26 cellular contexts compared by ENCODE assay signal in the genomic region with DNA sequence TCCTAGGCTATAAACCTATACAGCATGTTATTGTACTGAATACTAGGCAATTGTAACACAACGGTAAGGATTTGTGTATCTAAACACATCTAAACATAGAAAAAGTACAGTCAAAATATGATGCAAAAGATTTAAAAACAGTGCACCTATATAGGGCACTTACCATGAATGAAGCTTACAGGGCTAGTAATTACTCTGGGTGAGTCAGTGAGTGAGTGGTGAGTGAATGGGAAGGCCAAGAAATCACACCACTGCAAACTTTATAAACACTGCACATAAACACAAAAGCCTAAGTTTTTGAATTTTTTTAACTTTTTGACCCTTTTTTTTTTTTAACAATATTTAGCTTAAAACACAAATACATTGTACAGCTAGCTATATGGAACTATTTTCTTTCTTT.
"Had no signal": no experiment of that assay in that cellular context is flagged by ENCODE, and none has a peak within 500 bp of the region (broad histone marks: within the 10 kb centered on the region; RNA-seq: fewer than 3 reads in every experiment).

No MANE protein-coding gene starts in this region.

- H3K9ac ChIP-seq: neural progenitor cell had no signal

- H3K9me3 Mint-ChIP-seq: activated naive CD8-positive, alpha-beta T cell treated with anti-CD3 and anti-CD28 coated beads, Interleukin-2, amount 50 U/mL, for 24 hours; activated T-cell treated with anti-CD3 and anti-CD28 coated beads, Interleukin-2, amount 50 U/mL, for 4 hours; dendritic cell treated with granulocyte-macrophage colony-stimulating factor and Interleukin-4, amounts not matched to agents 40 ng/mL and 50 ng/mL, for 4 days; mesothelial cell of epicardium; neural progenitor cell had no signal

- ATAC-seq: activated naive CD8-positive, alpha-beta T cell treated with anti-CD3 and anti-CD28 coated beads, Interleukin-2, amount 50 U/mL, for 24 hours; activated T-cell treated with anti-CD3 and anti-CD28 coated beads, Interleukin-2, amount 50 U/mL, for 4 hours; body of pancreas; gastrocnemius medialis; heart left ventricle; left lung; naive thymus-derived CD8-positive, alpha-beta T cell; stimulated activated naive CD8-positive, alpha-beta T cell treated with anti-CD3 and anti-CD28 coated beads, Interleukin-15, Interleukin-2, amounts not matched to agents 100 U/mL and 50 U/mL, for 24 hours; T-helper 17 cell had no signal

- DNase-seq: activated CD4-positive, alpha-beta T cell treated with anti-CD3 and anti-CD28 coated beads for 4 hours; activated CD4-positive, alpha-beta T cell treated with anti-CD3 and anti-CD28 coated beads, Interleukin-2, amount 50 U/mL, for 48 hours; activated CD4-positive, CD25-positive, alpha-beta regulatory T cell; activated CD8-positive, alpha-beta memory T cell treated with anti-CD3 and anti-CD28 coated beads, Interleukin-2, amount 50 U/mL, for 48 hours; activated naive CD4-positive, alpha-beta T cell treated with anti-CD3 and anti-CD28 coated beads, Interleukin-2, amount 50 U/mL, for 16 hours; activated naive CD8-positive, alpha-beta T cell treated with anti-CD3 and anti-CD28 coated beads, Interleukin-2, amount 50 U/mL, for 24 hours; activated T-cell treated with anti-CD3 and anti-CD28 coated beads, Interleukin-2, amount 50 U/mL, for 4 hours; anterior cingulate cortex; body of pancreas; effector CD4-positive, alpha-beta T cell; erythroblast; gastrocnemius medialis; heart left ventricle; left lung; naive thymus-derived CD8-positive, alpha-beta T cell; retina; sigmoid colon; stimulated activated CD4-positive, alpha-beta T cell treated with anti-CD3 and anti-CD28 coated beads, Interleukin-4, amount 100 ng/mL, for 24 hours; stimulated activated naive CD8-positive, alpha-beta T cell treated with anti-CD3 and anti-CD28 coated beads, Interleukin-15, Interleukin-2, amounts not matched to agents 100 U/mL and 50 U/mL, for 24 hours; SW 1271; T-helper 17 cell; upper lobe of left lung had no signal

- H3K4me1 Mint-ChIP-seq: activated naive CD8-positive, alpha-beta T cell treated with anti-CD3 and anti-CD28 coated beads, Interleukin-2, amount 50 U/mL, for 24 hours; naive thymus-derived CD8-positive, alpha-beta T cell; T-helper 17 cell had no signal

- H3K36me3 ChIP-seq: gastrocnemius medialis, heart left ventricle, left lung, neural progenitor cell, sigmoid colon, upper lobe of left lung had no signal

- H2AFZ ChIP-seq: neural progenitor cell had no signal

- H3K4me1 ChIP-seq: body of pancreas, left lung had no signal

- H3K4me3 Mint-ChIP-seq: activated naive CD8-positive, alpha-beta T cell treated with anti-CD3 and anti-CD28 coated beads, Interleukin-2, amount 50 U/mL, for 24 hours; activated T-cell treated with anti-CD3 and anti-CD28 coated beads, Interleukin-2, amount 50 U/mL, for 4 hours; dendritic cell treated with granulocyte-macrophage colony-stimulating factor and Interleukin-4, amounts not matched to agents 40 ng/mL and 50 ng/mL, for 4 days; mesothelial cell of epicardium; naive thymus-derived CD8-positive, alpha-beta T cell; neural progenitor cell; T-helper 17 cell had no signal

- H3K27ac Mint-ChIP-seq: activated naive CD8-positive, alpha-beta T cell treated with anti-CD3 and anti-CD28 coated beads, Interleukin-2, amount 50 U/mL, for 24 hours; dendritic cell treated with granulocyte-macrophage colony-stimulating factor and Interleukin-4, amounts not matched to agents 40 ng/mL and 50 ng/mL, for 4 days; mesothelial cell of epicardium; naive thymus-derived CD8-positive, alpha-beta T cell; neural progenitor cell; T-helper 17 cell had no signal

- H3K4me2 ChIP-seq: neural progenitor cell had no signal

- H3K4me3 ChIP-seq: body of pancreas, gastrocnemius medialis, heart left ventricle, left lung, lung, neural progenitor cell, sigmoid colon, upper lobe of left lung had no signal

- H3K36me3 Mint-ChIP-seq: mesothelial cell of epicardium; naive thymus-derived CD8-positive, alpha-beta T cell; neural progenitor cell had no signal

- H3K27me3 Mint-ChIP-seq: dendritic cell treated with granulocyte-macrophage colony-stimulating factor and Interleukin-4, amounts not matched to agents 40 ng/mL and 50 ng/mL, for 4 days had no signal

- H3K9me3 ChIP-seq: body of pancreas, gastrocnemius medialis, heart left ventricle, left lung, sigmoid colon, upper lobe of left lung had no signal

- H3K27ac ChIP-seq: body of pancreas, gastrocnemius medialis, heart left ventricle, left lung, neural progenitor cell, sigmoid colon, upper lobe of left lung had no signal

- H3K27me3 ChIP-seq: body of pancreas, gastrocnemius medialis, heart left ventricle, left lung, neural progenitor cell, sigmoid colon, upper lobe of left lung had no signal
